13 cellular contexts compared by ENCODE assay signal in the genomic region with DNA sequence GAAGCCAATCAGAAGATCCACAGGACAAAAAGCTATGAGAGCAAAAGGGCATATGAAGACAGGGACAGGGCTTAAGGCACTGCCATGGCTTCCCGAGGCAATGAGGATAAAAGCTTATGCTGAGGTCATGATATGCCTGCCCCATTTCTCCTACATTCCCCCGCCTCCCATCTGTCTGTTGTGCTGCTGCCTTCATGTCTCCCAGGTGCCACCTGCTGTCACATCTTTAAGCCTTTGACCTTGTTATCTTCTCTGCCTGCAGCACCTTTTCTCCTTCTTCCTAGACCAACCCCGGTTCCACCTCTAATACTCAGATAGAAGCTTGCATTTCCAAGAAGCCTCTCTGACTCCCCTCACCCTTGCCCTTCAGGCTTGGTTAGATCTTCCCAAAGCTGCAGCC.
A peak's percentile ranks its signal among the peaks of the same experiment; 100 is the strongest.
DNase-seq lines count a peak whose midpoint lies in the region; ATAC-seq lines count a peak whose summit lies in the region.
"Had no signal": no experiment of that assay in that cellular context is flagged by ENCODE, and none has a peak within 500 bp of the region (broad histone marks: within the 10 kb centered on the region; RNA-seq: fewer than 3 reads in every experiment).

No MANE protein-coding gene starts in this region.

- ATAC-seq in HG02938 (IDR thresholded peaks at IDR 0.05; ENCODE audit: unreplicated experiment) = no peak

- peak; percentile 25 for DNase-seq in Daoy (ENCODE audit: low read depth)
- peak; percentile 38 for DNase-seq in HPDE6-E6E7 (ENCODE audit: extremely low spot score)
- peak; percentile 8 for DNase-seq in OCI-M1 (lab: John Stamatoyannopoulos, UW)
- DNase-seq in iPS-NIHi7 (ENCODE audit: extremely low spot score) = peak; percentile 35
- no peak for DNase-seq in stimulated activated CD4-positive, alpha-beta T cell treated with anti-CD3 and anti-CD28 coated beads, Interleukin-4, amount 100 ng/mL, for 24 hours
- DNase-seq in cerebellar cortex (ENCODE audit: low spot score) = no peak
- DNase-seq: activated naive CD8-positive, alpha-beta T cell treated with anti-CD3 and anti-CD28 coated beads, Interleukin-2, amount 10 ng/mL, durations not matched to agents 7 days and 5 days; cerebellar nuclear complex; erythroblast; hypothalamus; NCI-H345; SHP77 treated with DMSO at 0.1 percent for 48 hours had no signal

Comparison
In these comparisons a context has a peak if more than half of its experiments do, and no peak if none do; other contexts are left out.
1. DNase-seq: peak in Daoy (single experiment), HPDE6-E6E7 (single experiment), OCI-M1 (single experiment) and iPS-NIHi7 (single experiment); none in stimulated activated CD4-positive, alpha-beta T cell treated with anti-CD3 and anti-CD28 coated beads, Interleukin-4, amount 100 ng/mL, for 24 hours (single experiment) and cerebellar cortex (single experiment).